33 cellular contexts compared by ENCODE assay signal in the genomic region with DNA sequence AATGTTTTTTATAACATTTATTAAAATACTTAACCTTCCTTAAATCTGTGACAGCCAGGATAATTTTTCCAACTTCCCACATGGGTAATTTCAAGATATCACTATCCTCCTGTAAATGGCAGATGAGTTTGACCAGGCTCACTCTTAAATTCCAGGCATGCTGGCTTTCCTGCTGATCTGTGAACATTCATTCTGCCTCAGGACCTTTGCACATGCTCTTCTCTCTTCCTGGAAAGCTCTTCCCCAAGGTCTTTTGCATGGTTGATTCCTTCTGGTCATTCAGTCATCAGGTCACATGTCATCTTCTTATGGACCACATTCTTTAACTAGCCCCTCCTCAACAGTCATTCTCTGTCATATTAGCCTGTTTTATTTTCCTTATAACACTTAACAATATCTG. TPM values are rescaled to one million over a fixed set of nuclear protein-coding genes. Genes with fewer than 3 reads are reported as not detected.
"Had no signal": no experiment of that assay in that cellular context is flagged by ENCODE, and none has a peak within 500 bp of the region (broad histone marks: within the 10 kb centered on the region; RNA-seq: fewer than 3 reads in every experiment).

No MANE protein-coding gene starts in this region.

- H3K9me3 Mint-ChIP-seq: endodermal cell had no signal

- H3K27ac ChIP-seq: colonic mucosa, epithelial cell of prostate, esophagus squamous epithelium, gastrocnemius medialis, heart right ventricle, left lung, lower lobe of right lung had no signal

- H3K4me3 Mint-ChIP-seq: dendritic cell treated with granulocyte-macrophage colony-stimulating factor and Interleukin-4, amounts not matched to agents 40 ng/mL and 50 ng/mL, for 4 days; effector memory CD8-positive, alpha-beta T cell; endodermal cell; immature natural killer cell; mesothelial cell of epicardium; naive B cell; naive thymus-derived CD8-positive, alpha-beta T cell had no signal

- H3K4me1 Mint-ChIP-seq: immature natural killer cell had no signal

- FAIRE-seq: endometrium, islet of Langerhans, keratinocyte had no signal

- H3K9me3 ChIP-seq: colonic mucosa, esophagus squamous epithelium, gastrocnemius medialis, heart right ventricle, left lung, lower lobe of right lung, mucosa of descending colon had no signal

- DNase-seq: colonic mucosa; cortex of kidney; effector CD8-positive, alpha-beta T cell; effector memory CD8-positive, alpha-beta T cell; endodermal cell; erythroblast; esophagus squamous epithelium; foreskin fibroblast; foreskin melanocyte; gastrocnemius medialis; glutamatergic neuron; head of caudate nucleus; heart right ventricle; hippocampal formation; immature natural killer cell; left cardiac atrium; left lung; left ventricle myocardium superior; lower lobe of right lung; mesenchymal stem cell; mucosa of descending colon; naive B cell; naive thymus-derived CD8-positive, alpha-beta T cell had no signal

- H3K4me1 ChIP-seq: colonic mucosa had no signal

- H3K4me3 ChIP-seq: colonic mucosa, esophagus squamous epithelium, gastrocnemius medialis, heart right ventricle, left lung, lower lobe of right lung, mucosa of descending colon had no signal

- H3K36me3 Mint-ChIP-seq: immature natural killer cell, naive B cell had no signal

- ATAC-seq: effector memory CD8-positive, alpha-beta T cell; esophagus mucosa; gastrocnemius medialis; heart right ventricle; left cardiac atrium; left lung; left ventricle myocardium superior; lower lobe of right lung; mucosa of descending colon; naive thymus-derived CD8-positive, alpha-beta T cell had no signal

- H3K36me3 ChIP-seq: colonic mucosa, esophagus squamous epithelium, gastrocnemius medialis, heart right ventricle, left lung, lower lobe of right lung had no signal

- H3K27ac Mint-ChIP-seq: dendritic cell treated with granulocyte-macrophage colony-stimulating factor and Interleukin-4, amounts not matched to agents 40 ng/mL and 50 ng/mL, for 4 days; effector memory CD8-positive, alpha-beta T cell; endodermal cell; immature natural killer cell; mesothelial cell of epicardium; naive thymus-derived CD8-positive, alpha-beta T cell had no signal

RNA-seq across cellular contexts. Expression of a gene that starts 5.7 kb away (rescaled TPM):
- total RNA-seq: dermis microvascular lymphatic vessel endothelial cell; glomerular endothelial cell; lung microvascular endothelial cell; naive thymus-derived CD8-positive, alpha-beta T cell had no signal
- polyA plus RNA-seq: immature natural killer cell had no signal
